Comparison of ENCODE assay signal across 15 cellular contexts in genomic region chr15:61186905-61187865, GRCh38. TPM values are rescaled to one million over a fixed set of nuclear protein-coding genes. Genes with fewer than 3 reads are reported as not detected.
DNase-seq lines count a peak whose midpoint lies in the region; TF ChIP-seq lines count a peak whose summit lies in the region.
"Had no signal": no experiment of that assay in that cellular context is flagged by ENCODE, and none has a peak within 500 bp of the region (broad histone marks: within the 10 kb centered on the region; RNA-seq: fewer than 3 reads in every experiment).

No MANE protein-coding gene starts in this region.

- H3K4me1 ChIP-seq in right atrium auricular region (peaks cover 0 to 15% of the 10 kb centered on the region in 2 donors), testis (peaks cover 8% of the 10 kb centered on the region)
- H3K4me1 ChIP-seq: HAP-1 had no signal

- no peaks in the 10 kb centered on the region for H3K9me3 Mint-ChIP-seq in activated naive CD4-positive, alpha-beta T cell treated with anti-CD3 and anti-CD28 coated beads for 36 hours
- H3K9me3 Mint-ChIP-seq: activated naive CD4-positive, alpha-beta T cell treated with anti-CD3 and anti-CD28 coated beads, Interleukin-2, amount 10 ng/mL, durations not matched to agents 7 days and 5 days; CD8-positive, alpha-beta T cell had no signal

- H3K27me3 ChIP-seq in right atrium auricular region (no peaks in the 10 kb centered on the region), testis (no peaks in the 10 kb centered on the region)

- DNase-seq in NCI-H128 (lab: John Stamatoyannopoulos, UW; ENCODE audit: unreplicated experiment), result peak; percentile 32
- DNase-seq in astrocyte of the hippocampus (ENCODE audit: low read depth, low spot score), result peak; percentile 52
- peak; percentile 65 for DNase-seq in right atrium auricular region (ENCODE audit: low spot score)
- peak; percentile 28 for DNase-seq in testis
- DNase-seq in SW480 (ENCODE audit: low spot score), result no peak
- no peak for DNase-seq in stimulated activated CD4-positive, alpha-beta T cell treated with anti-CD3 and anti-CD28 coated beads, Interleukin-15, amount 100 ng/mL, for 24 hours
- DNase-seq in activated naive CD4-positive, alpha-beta T cell treated with anti-CD3 and anti-CD28 coated beads for 36 hours, result no peak
- DNase-seq: activated CD8-positive, alpha-beta memory T cell treated with anti-CD3 and anti-CD28 coated beads for 24 hours; activated naive CD4-positive, alpha-beta T cell treated with anti-CD3 and anti-CD28 coated beads, Interleukin-2, amount 10 ng/mL, durations not matched to agents 7 days and 5 days; CD8-positive, alpha-beta T cell; cerebellar nuclear complex; NCI-H446 treated with DMSO at 0.1 percent for 48 hours had no signal

- H3K4me3 Mint-ChIP-seq in activated naive CD4-positive, alpha-beta T cell treated with anti-CD3 and anti-CD28 coated beads for 36 hours, result no peak overlapping the region
- H3K4me3 Mint-ChIP-seq: activated naive CD4-positive, alpha-beta T cell treated with anti-CD3 and anti-CD28 coated beads, Interleukin-2, amount 10 ng/mL, durations not matched to agents 7 days and 5 days; CD8-positive, alpha-beta T cell; stimulated activated naive CD8-positive, alpha-beta T cell treated with anti-CD3 and anti-CD28 coated beads, Interleukin-15, Interleukin-2, amounts not matched to agents 100 ng/mL and 50 ng/mL, for 24 hours had no signal

- H3K27ac Mint-ChIP-seq in activated naive CD4-positive, alpha-beta T cell treated with anti-CD3 and anti-CD28 coated beads for 36 hours, result no peak overlapping the region
- H3K27ac Mint-ChIP-seq: activated naive CD4-positive, alpha-beta T cell treated with anti-CD3 and anti-CD28 coated beads, Interleukin-2, amount 10 ng/mL, durations not matched to agents 7 days and 5 days; CD8-positive, alpha-beta T cell; stimulated activated naive CD8-positive, alpha-beta T cell treated with anti-CD3 and anti-CD28 coated beads, Interleukin-15, Interleukin-2, amounts not matched to agents 100 ng/mL and 50 ng/mL, for 24 hours had no signal

- peaks cover 12% of the 10 kb centered on the region for H3K27me3 Mint-ChIP-seq in activated naive CD4-positive, alpha-beta T cell treated with anti-CD3 and anti-CD28 coated beads for 36 hours (ENCODE audit: low read depth)

- H3K9me3 ChIP-seq in right atrium auricular region (no peaks in the 10 kb centered on the region), testis (no peaks in the 10 kb centered on the region)

- H3K36me3 Mint-ChIP-seq in activated naive CD4-positive, alpha-beta T cell treated with anti-CD3 and anti-CD28 coated beads for 36 hours (ENCODE audit: low read depth), result no peaks in the 10 kb centered on the region
- H3K36me3 Mint-ChIP-seq: activated naive CD4-positive, alpha-beta T cell treated with anti-CD3 and anti-CD28 coated beads, Interleukin-2, amount 10 ng/mL, durations not matched to agents 7 days and 5 days; CD8-positive, alpha-beta T cell had no signal

- WGBS in testis, 2 donors, result 58 to 61% methylated on average over 20 of the region's 20 CpGs

- CTCF ChIA-PET in activated naive CD4-positive, alpha-beta T cell treated with anti-CD3 and anti-CD28 coated beads for 36 hours (lab: Charles Lee), result interaction anchor here (0.9 kb wide), 1 partner anchor 8 kb away, joined by 3 read pairs; no protein-coding TSS in a partner anchor

- intact Hi-C loops in testis (cut with DNase I; ENCODE audit: low total_unique reads), result no loop called here
- intact Hi-C loops in activated naive CD4-positive, alpha-beta T cell treated with anti-CD3 and anti-CD28 coated beads for 36 hours (cut with micrococcal nuclease), result loop anchor here (10.0 kb wide), 1 partner anchor 662 kb away; no protein-coding TSS in a partner anchor

- H3K4me3 ChIP-seq in right atrium auricular region (peak overlapping the region; percentile 13 to 16), testis (no peak overlapping the region)
- H3K4me3 ChIP-seq: HAP-1 had no signal

- no peak for TF ChIP-seq CTCF in right atrium auricular region (IDR thresholded peaks at IDR 0.05)
- TF ChIP-seq CTCF in testis (IDR thresholded peaks at IDR 0.05), result no peak

- H3K27ac ChIP-seq in right atrium auricular region, result peak overlapping the region; percentile 48 to 55
- no peak overlapping the region for H3K27ac ChIP-seq in testis
- H3K27ac ChIP-seq: RWPE1 had no signal

- no peaks in the 10 kb centered on the region for H3K4me1 Mint-ChIP-seq in activated naive CD4-positive, alpha-beta T cell treated with anti-CD3 and anti-CD28 coated beads for 36 hours (ENCODE audit: low read depth)
- H3K4me1 Mint-ChIP-seq: activated naive CD4-positive, alpha-beta T cell treated with anti-CD3 and anti-CD28 coated beads, Interleukin-2, amount 10 ng/mL, durations not matched to agents 7 days and 5 days had no signal

- H3K36me3 ChIP-seq in right atrium auricular region, result no peaks in the 10 kb centered on the region
- no peaks in the 10 kb centered on the region for H3K36me3 ChIP-seq in testis (ENCODE audit: low read depth, missing control alignments)
- H3K36me3 ChIP-seq: HAP-1 had no signal

- TF ChIP-seq POLR2A in testis (IDR thresholded peaks at IDR 0.05), result no peak

RNA-seq across cellular contexts. Expression of gene RORA, which starts 41.9 kb away (rescaled TPM):
- total RNA-seq in right atrium auricular region (10 to 100 TPM; 14.7 to 24.9 TPM), testis (100 to 1,000 TPM; 123 to 153 TPM)
- polyA plus RNA-seq in testis (ENCODE audit: insufficient read depth, low read depth, low replicate concordance), result 26.3 TPM
- 10 to 100 TPM; 39.8 to 41.4 TPM for total RNA-seq in activated naive CD4-positive, alpha-beta T cell treated with anti-CD3 and anti-CD28 coated beads for 36 hours

Comparison
In these comparisons a context has a peak if more than half of its experiments do, and no peak if none do; other contexts are left out.
1. DNase-seq: peak in NCI-H128 (single experiment), astrocyte of the hippocampus (single experiment), right atrium auricular region (single experiment) and testis (single experiment); none in SW480 (single experiment), stimulated activated CD4-positive, alpha-beta T cell treated with anti-CD3 and anti-CD28 coated beads, Interleukin-15, amount 100 ng/mL, for 24 hours (single experiment) and activated naive CD4-positive, alpha-beta T cell treated with anti-CD3 and anti-CD28 coated beads for 36 hours (single experiment).
2. H3K27ac ChIP-seq: peak in right atrium auricular region (2 of 2); none in testis (0 of 2).
3. H3K4me3 ChIP-seq: peak in right atrium auricular region (2 of 2); none in testis (0 of 2).